In the genomic region with DNA sequence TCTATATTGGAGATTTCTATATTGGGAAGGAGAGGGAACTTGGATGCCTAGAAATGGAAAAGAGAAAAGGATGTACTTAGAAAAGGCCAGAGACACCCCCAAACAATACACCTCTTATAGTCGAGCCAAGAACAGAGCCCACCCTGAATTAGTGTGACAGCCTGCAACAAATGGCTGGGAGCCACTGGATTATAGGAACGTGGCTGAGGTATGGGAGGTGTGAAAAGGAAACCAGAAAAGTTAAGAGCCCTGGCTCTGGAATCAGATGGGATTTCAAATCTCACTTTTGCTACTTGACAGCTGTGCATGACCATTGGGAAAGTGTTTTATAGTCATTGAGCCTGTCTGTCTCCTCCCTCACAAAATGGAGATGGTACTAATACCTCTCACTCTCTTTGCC, we compare ENCODE assay signal across 28 cellular contexts.
"Had no signal": no experiment of that assay in that cellular context is flagged by ENCODE, and none has a peak within 500 bp of the region (broad histone marks: within the 10 kb centered on the region; RNA-seq: fewer than 3 reads in every experiment).

No MANE protein-coding gene starts in this region.

- H3K27ac ChIP-seq: stomach, suprapubic skin, testis, thoracic aorta, thyroid gland, tibial artery, tibial nerve, transverse colon, upper lobe of left lung, upper lobe of right lung had no signal

- H3K36me3 ChIP-seq: stomach, suprapubic skin, thoracic aorta, thyroid gland, tibial artery, tibial nerve, transverse colon, upper lobe of left lung, upper lobe of right lung, uterus, vagina had no signal

- H3K27ac Mint-ChIP-seq: stimulated activated effector memory CD8-positive, alpha-beta T cell treated with anti-CD3 and anti-CD28 coated beads, Interleukin-12 subunit alpha, Interleukin-12 subunit beta, amount 100 ng/mL, for 72 hours; stimulated activated memory B cell treated with anti-CD40 and anti-IgM and Interleukin-4, amounts not matched to agents 10 μg/mL and 1 μg/mL and 100 μg/mL, for 72 hours; stimulated activated naive B cell treated with anti-CD40 and anti-IgM and Interleukin-4, amounts not matched to agents 10 μg/mL and 1 μg/mL and 100 μg/mL, for 72 hours; stimulated activated naive CD8-positive, alpha-beta T cell treated with anti-CD3 and anti-CD28 coated beads, Interleukin-15, Interleukin-2, amounts not matched to agents 100 ng/mL and 50 ng/mL, for 24 hours; type B pancreatic cell had no signal

- H3K36me3 Mint-ChIP-seq: stimulated activated effector memory CD8-positive, alpha-beta T cell treated with anti-CD3 and anti-CD28 coated beads, Interleukin-12 subunit alpha, Interleukin-12 subunit beta, amount 100 ng/mL, for 72 hours; stimulated activated memory B cell treated with anti-CD40 and anti-IgM and Interleukin-4, amounts not matched to agents 10 μg/mL and 1 μg/mL and 100 μg/mL, for 72 hours; stimulated activated naive B cell treated with anti-CD40 and anti-IgM and Interleukin-4, amounts not matched to agents 10 μg/mL and 1 μg/mL and 100 μg/mL, for 72 hours; type B pancreatic cell had no signal

- H3K27me3 ChIP-seq: stomach, suprapubic skin, testis, thyroid gland, tibial artery, tibial nerve, transverse colon, upper lobe of left lung, upper lobe of right lung, uterus, vagina had no signal

- H3K9me3 ChIP-seq: stomach, suprapubic skin, testis, thoracic aorta, thyroid gland, tibial artery, tibial nerve, transverse colon, upper lobe of left lung, upper lobe of right lung, uterus, vagina had no signal

- H3K4me3 Mint-ChIP-seq: stimulated activated effector memory CD8-positive, alpha-beta T cell treated with anti-CD3 and anti-CD28 coated beads, Interleukin-12 subunit alpha, Interleukin-12 subunit beta, amount 100 ng/mL, for 72 hours; stimulated activated memory B cell treated with anti-CD40 and anti-IgM and Interleukin-4, amounts not matched to agents 10 μg/mL and 1 μg/mL and 100 μg/mL, for 72 hours; stimulated activated naive B cell treated with anti-CD40 and anti-IgM and Interleukin-4, amounts not matched to agents 10 μg/mL and 1 μg/mL and 100 μg/mL, for 72 hours; stimulated activated naive CD8-positive, alpha-beta T cell treated with anti-CD3 and anti-CD28 coated beads, Interleukin-15, amount 100 ng/mL, for 72 hours; stimulated activated naive CD8-positive, alpha-beta T cell treated with anti-CD3 and anti-CD28 coated beads, Interleukin-15, Interleukin-2, amounts not matched to agents 100 ng/mL and 50 ng/mL, for 24 hours; type B pancreatic cell had no signal

- H3K4me3 ChIP-seq: stomach, suprapubic skin, testis, thoracic aorta, thyroid gland, tibial artery, tibial nerve, transverse colon, upper lobe of left lung, upper lobe of right lung, uterus, vagina had no signal

- DNase-seq: stimulated activated CD4-positive, alpha-beta T cell treated with anti-CD3 and anti-CD28 coated beads, Interleukin-2, amount 100 ng/mL, for 48 hours; stimulated activated CD4-positive, alpha-beta T cell treated with anti-CD3 and anti-CD28 coated beads, Interleukin-4, amount 100 ng/mL, for 1 hour; stimulated activated CD4-positive, alpha-beta T cell treated with anti-CD3 and anti-CD28 coated beads, Interleukin-4, amount 100 ng/mL, for 24 hours; stimulated activated CD4-positive, alpha-beta T cell treated with anti-CD3 and anti-CD28 coated beads, Interleukin-4, amount 100 ng/mL, for 4 hours; stimulated activated CD8-positive, alpha-beta memory T cell treated with anti-CD3 and anti-CD28 coated beads, Interleukin-4, amount 100 ng/mL, for 48 hours; stimulated activated naive B cell treated with anti-CD40 and anti-IgM and Interleukin-4, amounts not matched to agents 10 μg/mL and 1 μg/mL and 100 μg/mL, for 72 hours; stimulated activated naive CD4-positive, alpha-beta T cell; stimulated activated naive CD4-positive, alpha-beta T cell treated with Interleukin-2 at 50 U/mL for 16 hours; stimulated activated naive CD8-positive, alpha-beta T cell treated with anti-CD3 and anti-CD28 coated beads, Interleukin-15, amount 100 ng/mL, for 72 hours; stimulated activated naive CD8-positive, alpha-beta T cell treated with anti-CD3 and anti-CD28 coated beads, Interleukin-15, Interleukin-2, amounts not matched to agents 100 U/mL and 50 U/mL, for 24 hours; stomach; substantia nigra; testis; thyroid gland; tibial artery; transverse colon; trophoblast cell; upper lobe of right lung; uterus had no signal

- ATAC-seq: stimulated activated effector memory CD8-positive, alpha-beta T cell treated with anti-CD3 and anti-CD28 coated beads, Interleukin-12 subunit alpha, Interleukin-12 subunit beta, amount 100 ng/mL, for 72 hours; stimulated activated memory B cell treated with anti-CD40 and anti-IgM and Interleukin-4, amounts not matched to agents 10 μg/mL and 1 μg/mL and 100 μg/mL, for 72 hours; stimulated activated naive CD8-positive, alpha-beta T cell treated with anti-CD3 and anti-CD28 coated beads, Interleukin-15, amount 100 ng/mL, for 72 hours; upper lobe of right lung had no signal

- H3K27me3 Mint-ChIP-seq: stimulated activated memory B cell treated with anti-CD40 and anti-IgM and Interleukin-4, amounts not matched to agents 10 μg/mL and 1 μg/mL and 100 μg/mL, for 72 hours; stimulated activated naive B cell treated with anti-CD40 and anti-IgM and Interleukin-4, amounts not matched to agents 10 μg/mL and 1 μg/mL and 100 μg/mL, for 72 hours; stimulated activated naive CD8-positive, alpha-beta T cell treated with anti-CD3 and anti-CD28 coated beads, Interleukin-15, amount 100 ng/mL, for 72 hours; stimulated activated naive CD8-positive, alpha-beta T cell treated with anti-CD3 and anti-CD28 coated beads, Interleukin-15, Interleukin-2, amounts not matched to agents 100 ng/mL and 50 ng/mL, for 24 hours had no signal

- H3K9me3 Mint-ChIP-seq: stimulated activated memory B cell treated with anti-CD40 and anti-IgM and Interleukin-4, amounts not matched to agents 10 μg/mL and 1 μg/mL and 100 μg/mL, for 72 hours; stimulated activated naive B cell treated with anti-CD40 and anti-IgM and Interleukin-4, amounts not matched to agents 10 μg/mL and 1 μg/mL and 100 μg/mL, for 72 hours; stimulated activated naive CD8-positive, alpha-beta T cell treated with anti-CD3 and anti-CD28 coated beads, Interleukin-15, Interleukin-2, amounts not matched to agents 100 ng/mL and 50 ng/mL, for 24 hours had no signal

- H3K4me1 Mint-ChIP-seq: stimulated activated effector memory CD8-positive, alpha-beta T cell treated with anti-CD3 and anti-CD28 coated beads, Interleukin-12 subunit alpha, Interleukin-12 subunit beta, amount 100 ng/mL, for 72 hours; stimulated activated naive CD8-positive, alpha-beta T cell treated with anti-CD3 and anti-CD28 coated beads, Interleukin-15, amount 100 ng/mL, for 72 hours had no signal

- H3K4me1 ChIP-seq: stomach, suprapubic skin, testis, thyroid gland, tibial artery, tibial nerve, upper lobe of left lung, upper lobe of right lung had no signal
